29 cellular contexts compared by ENCODE assay signal in genomic region chr19:1814391-1814790, GRCh38.
"Had no signal": no experiment of that assay in that cellular context is flagged by ENCODE, and none has a peak within 500 bp of the region (broad histone marks: within the 10 kb centered on the region; RNA-seq: fewer than 3 reads in every experiment).

No MANE protein-coding gene starts in this region.

- H3K27ac Mint-ChIP-seq: activated naive CD8-positive, alpha-beta T cell; activated T-helper 2 cell treated with anti-CD3 and anti-CD28 coated beads, Interferon-gamma antibody, Interleukin-2, Interleukin-4, amounts not matched to agents 10 μg/mL and 5 μg/mL and 100 μg/mL, durations not matched to agents 14 hours and 24 hours and 36 hours; brain; natural killer cell treated with Interleukin-12 subunit alpha and Interleukin-12 subunit beta and Interleukin-15 and Interleukin-18, amount 100 ng/mL, for 72 hours; stimulated activated effector memory CD8-positive, alpha-beta T cell treated with anti-CD3 and anti-CD28 coated beads, Interleukin-12 subunit alpha, Interleukin-12 subunit beta, amount 100 ng/mL, for 72 hours; stimulated activated naive CD8-positive, alpha-beta T cell treated with anti-CD3 and anti-CD28 coated beads, Interleukin-15, Interleukin-2, amounts not matched to agents 100 ng/mL and 50 ng/mL, for 24 hours; WTC11 had no signal

- H3K9me3 Mint-ChIP-seq: activated CD4-positive, alpha-beta memory T cell treated with anti-CD3 and anti-CD28 coated beads, Interleukin-2, amount 10 ng/mL, durations not matched to agents 7 days and 5 days; activated CD4-positive, alpha-beta T cell treated with anti-CD3 and anti-CD28 coated beads, Interleukin-2, amount 10 ng/mL, durations not matched to agents 7 days and 5 days; activated T-helper 2 cell treated with anti-CD3 and anti-CD28 coated beads, Interferon-gamma antibody, Interleukin-2, Interleukin-4, amounts not matched to agents 10 μg/mL and 5 μg/mL and 100 μg/mL, durations not matched to agents 14 hours and 24 hours and 36 hours; natural killer cell treated with Interleukin-12 subunit alpha and Interleukin-12 subunit beta and Interleukin-15 and Interleukin-18, amount 100 ng/mL, for 72 hours; stimulated activated effector memory CD8-positive, alpha-beta T cell treated with anti-CD3 and anti-CD28 coated beads, Interleukin-12 subunit alpha, Interleukin-12 subunit beta, amount 100 ng/mL, for 72 hours; stimulated activated naive CD8-positive, alpha-beta T cell treated with anti-CD3 and anti-CD28 coated beads, Interleukin-15, Interleukin-2, amounts not matched to agents 100 ng/mL and 50 ng/mL, for 24 hours; WTC11 had no signal

- H3K27ac ChIP-seq: ascending aorta, cardiac muscle cell, coronary artery, dorsolateral prefrontal cortex, gastrocnemius medialis, left lung, thoracic aorta had no signal

- H3K4me3 ChIP-seq: ascending aorta, cardiac muscle cell, coronary artery, dorsolateral prefrontal cortex, gastrocnemius medialis, left lung, lung, skin epidermis, thoracic aorta had no signal

- H3K4me3 Mint-ChIP-seq: activated CD4-positive, alpha-beta T cell treated with anti-CD3 and anti-CD28 coated beads, Interleukin-2, amount 10 ng/mL, durations not matched to agents 7 days and 5 days; activated naive CD8-positive, alpha-beta T cell; natural killer cell treated with Interleukin-12 subunit alpha and Interleukin-12 subunit beta and Interleukin-15 and Interleukin-18, amount 100 ng/mL, for 72 hours; stimulated activated effector memory CD8-positive, alpha-beta T cell treated with anti-CD3 and anti-CD28 coated beads, Interleukin-12 subunit alpha, Interleukin-12 subunit beta, amount 100 ng/mL, for 72 hours; WTC11 had no signal

- H3K9me3 ChIP-seq: ascending aorta, gastrocnemius medialis, left lung, thoracic aorta had no signal

- H3K27me3 ChIP-seq: ascending aorta, cardiac muscle cell, dorsolateral prefrontal cortex, gastrocnemius medialis, left lung had no signal

- H3K27me3 Mint-ChIP-seq: activated CD4-positive, alpha-beta memory T cell treated with anti-CD3 and anti-CD28 coated beads, Interleukin-2, amount 10 ng/mL, durations not matched to agents 7 days and 5 days; activated CD4-positive, alpha-beta T cell treated with anti-CD3 and anti-CD28 coated beads, Interleukin-2, amount 10 ng/mL, durations not matched to agents 7 days and 5 days; activated naive CD8-positive, alpha-beta T cell; brain; natural killer cell treated with Interleukin-12 subunit alpha and Interleukin-12 subunit beta and Interleukin-15 and Interleukin-18, amount 100 ng/mL, for 72 hours; stimulated activated naive CD8-positive, alpha-beta T cell treated with anti-CD3 and anti-CD28 coated beads, Interleukin-15, Interleukin-2, amounts not matched to agents 100 ng/mL and 50 ng/mL, for 24 hours had no signal

- H3K36me3 Mint-ChIP-seq: activated naive CD8-positive, alpha-beta T cell; natural killer cell treated with Interleukin-12 subunit alpha and Interleukin-12 subunit beta and Interleukin-15 and Interleukin-18, amount 100 ng/mL, for 72 hours had no signal

- DNase-seq: activated CD4-positive, alpha-beta memory T cell treated with anti-CD3 and anti-CD28 coated beads, Interleukin-2, amount 10 ng/mL, durations not matched to agents 7 days and 5 days; activated CD4-positive, alpha-beta T cell treated with anti-CD3 and anti-CD28 coated beads for 1 hour; activated CD4-positive, alpha-beta T cell treated with anti-CD3 and anti-CD28 coated beads, Interleukin-2, amount 10 ng/mL, durations not matched to agents 7 days and 5 days; activated T-cell treated with anti-CD3 and anti-CD28 coated beads, Interleukin-2, amount 50 U/mL, for 48 hours; dorsolateral prefrontal cortex; effector memory CD4-positive, alpha-beta T cell; erythroblast; gastrocnemius medialis; glutamatergic neuron; left lung; mesendoderm; posterior cingulate gyrus; stimulated activated CD4-positive, alpha-beta T cell treated with anti-CD3 and anti-CD28 coated beads, Interleukin-4, amount 100 ng/mL, for 24 hours; T-helper 2 cell; trophoblast cell had no signal

- ATAC-seq: gastrocnemius medialis; left lung; natural killer cell treated with Interleukin-12 subunit alpha and Interleukin-12 subunit beta and Interleukin-15 and Interleukin-18, amount 100 ng/mL, for 72 hours; sciatic nerve; stimulated activated effector memory CD8-positive, alpha-beta T cell treated with anti-CD3 and anti-CD28 coated beads, Interleukin-12 subunit alpha, Interleukin-12 subunit beta, amount 100 ng/mL, for 72 hours; WTC11 had no signal
